In genomic region chr10:101011517-101012423, GRCh38 we compare ENCODE assay signal across 4 cellular contexts.
DNase-seq lines count a peak whose midpoint lies in the region; ATAC-seq lines count a peak whose summit lies in the region.

No MANE protein-coding gene starts in this region.

- peak overlapping the region; percentile 100 for H3K27ac ChIP-seq in substantia nigra (ENCODE audit: low read depth, low read length, poor library complexity, severe bottlenecking)

- ATAC-seq in GM18867 (IDR thresholded peaks at IDR 0.05; ENCODE audit: unreplicated experiment), result no peak

- peak; percentile 40 for DNase-seq in DMS53 (lab: John Stamatoyannopoulos, UW)
- DNase-seq in DMS53 treated with DMSO at 0.1 percent for 48 hours (lab: John Stamatoyannopoulos, UW; ENCODE audit: unreplicated experiment), result no peak
- peak in 9 of 49 donors; percentile 8 to 53 (median 28) for DNase-seq in substantia nigra (lab: John Stamatoyannopoulos, UW)
